Comparison of ENCODE assay signal across 21 cellular contexts in the genomic region with DNA sequence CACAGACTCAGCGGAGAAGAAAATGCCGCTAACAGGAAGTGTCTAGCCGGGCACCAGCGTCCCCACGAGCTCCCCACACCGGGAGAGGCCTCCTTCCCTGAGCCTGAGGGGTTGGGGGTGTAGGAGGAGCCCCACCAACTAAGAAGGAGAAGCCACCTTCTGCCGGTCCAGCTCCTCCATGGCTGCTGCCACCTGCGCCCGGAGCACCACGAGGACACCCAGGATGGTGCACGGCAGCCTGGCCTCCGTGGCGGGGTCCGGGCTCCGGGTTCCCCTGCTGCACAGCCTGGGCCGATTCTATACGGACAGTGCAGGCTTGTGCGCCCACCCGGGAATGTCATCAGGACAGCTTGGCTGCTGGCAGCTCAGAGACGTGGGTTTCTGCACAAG. TPM values are rescaled to one million over a fixed set of nuclear protein-coding genes. Genes with fewer than 3 reads are reported as not detected.
DNase-seq lines count a peak whose midpoint lies in the region; ATAC-seq and TF ChIP-seq lines count a peak whose summit lies in the region.
"Had no signal": no experiment of that assay in that cellular context is flagged by ENCODE, and none has a peak within 500 bp of the region (broad histone marks: within the 10 kb centered on the region; RNA-seq: fewer than 3 reads in every experiment).

No MANE protein-coding gene starts in this region.

- ATAC-seq in memory B cell (ENCODE audit: low read depth) (peak; percentile 5), gastrocnemius medialis (peak; percentile 8 to 32), upper lobe of right lung (no peak), GM21723 (IDR thresholded peaks at IDR 0.05; ENCODE audit: unreplicated experiment) (no peak)

- TF ChIP-seq CTCF in gastrocnemius medialis (IDR thresholded peaks at IDR 0.05 in 4 of 5, conservative IDR thresholded peaks at IDR 0.05 in 1 of 5): no peak
- no peak for TF ChIP-seq CTCF in upper lobe of right lung (IDR thresholded peaks at IDR 0.05)
- TF ChIP-seq CTCF in coronary artery (IDR thresholded peaks at IDR 0.05): no peak

- intact Hi-C loops in gastrocnemius medialis (cut with DNase I; ENCODE audit: low total_unique reads): no loop called here
- intact Hi-C loops in upper lobe of right lung (cut with DNase I): no loop called here

- peak; percentile 30 for DNase-seq in activated CD4-positive, CD25-positive, alpha-beta regulatory T cell treated with anti-CD3 and anti-CD28 coated beads, Interleukin-2, amount 50 U/mL, for 72 hours
- no peak for DNase-seq in activated CD4-positive, CD25-positive, alpha-beta regulatory T cell (lab: John Stamatoyannopoulos, UW)
- DNase-seq in memory B cell (ENCODE audit: low spot score in 2 of 2): no peak
- no peak for DNase-seq in gastrocnemius medialis
- DNase-seq in upper lobe of right lung: peak; percentile 62
- DNase-seq in activated gamma-delta T cell (lab: John Stamatoyannopoulos, UW): no peak
- no peak for DNase-seq in coronary artery (ENCODE audit: low spot score)
- DNase-seq: GDM1, HFFc6, KG1, NCI-H1930, NCI-H524 treated with DMSO at 0.1 percent for 48 hours, SIG-M5 had no signal

- H3K27ac ChIP-seq in gastrocnemius medialis (peak overlapping the region; percentile 36 to 72 (median 66)), upper lobe of right lung (no peak overlapping the region), coronary artery (no peak overlapping the region)
- H3K27ac ChIP-seq: 22Rv1 had no signal

- peak overlapping the region; percentile 14 to 31 (median 24) for H3K4me3 ChIP-seq in gastrocnemius medialis
- no peak overlapping the region for H3K4me3 ChIP-seq in upper lobe of right lung
- H3K4me3 ChIP-seq in coronary artery: no peak overlapping the region
- H3K4me3 ChIP-seq: GM23338 had no signal

- no peaks in the 10 kb centered on the region for H3K27me3 Mint-ChIP-seq in memory B cell

- H3K9me3 ChIP-seq in gastrocnemius medialis (no peaks in the 10 kb centered on the region), upper lobe of right lung (no peaks in the 10 kb centered on the region)
- H3K9me3 ChIP-seq: Caco-2 had no signal

- peak overlapping the region; percentile 27 for H3K4me3 Mint-ChIP-seq in memory B cell
- H3K4me3 Mint-ChIP-seq: CD4-positive, alpha-beta T cell; GM23338; HFFc6 had no signal

- in situ Hi-C loops in gastrocnemius medialis (cut with MboI; ENCODE audit: low sequenced_read_pairs in 4 of 4): no loop called here

- TF ChIP-seq POLR2A in gastrocnemius medialis (IDR thresholded peaks at IDR 0.05): no peak

- H3K36me3 Mint-ChIP-seq in memory B cell: no peaks in the 10 kb centered on the region

- H3K9me3 Mint-ChIP-seq in memory B cell: no peaks in the 10 kb centered on the region
- H3K9me3 Mint-ChIP-seq: CD4-positive, alpha-beta T cell had no signal

- no peak overlapping the region for H3K27ac Mint-ChIP-seq in memory B cell
- H3K27ac Mint-ChIP-seq: CD4-positive, alpha-beta T cell; GM23338; HFFc6 had no signal

- H3K4me1 ChIP-seq in gastrocnemius medialis (peaks cover 10 to 14% of the 10 kb centered on the region in 2 donors), upper lobe of right lung (no peaks in the 10 kb centered on the region)
- H3K4me1 ChIP-seq: Caco-2 had no signal

- H3K27me3 ChIP-seq in gastrocnemius medialis (no peaks in the 10 kb centered on the region), upper lobe of right lung (no peaks in the 10 kb centered on the region)

- peaks cover 12% of the 10 kb centered on the region for H3K4me1 Mint-ChIP-seq in memory B cell

- H3K36me3 ChIP-seq in gastrocnemius medialis (no peaks in the 10 kb centered on the region), upper lobe of right lung (no peaks in the 10 kb centered on the region)

RNA-seq across cellular contexts. Expression of gene LCN8, which starts 0.3 kb away (rescaled TPM):
- not detected for total RNA-seq in gastrocnemius medialis
- total RNA-seq in upper lobe of right lung: not detected
- total RNA-seq: Caco-2; CD4-positive, alpha-beta T cell; Daoy; GM23338; HepG2; HFFc6; PC-3 had no signal

RNA-seq across cellular contexts. Expression of gene LCN15, which starts 6.6 kb away (rescaled TPM):
- not detected for total RNA-seq in gastrocnemius medialis
- total RNA-seq in upper lobe of right lung: not detected
- total RNA-seq: Caco-2; CD4-positive, alpha-beta T cell; Daoy; HFFc6; PC-3 had no signal

RNA-seq across cellular contexts. Expression of gene LCN6, which starts 9.4 kb away (rescaled TPM):
- 10 to 100 TPM in 1 of 4 donors, 1 to 10 TPM in 3; 2.1 to 11.7 (median 3.7) TPM for total RNA-seq in gastrocnemius medialis
- total RNA-seq in upper lobe of right lung: 21.5 TPM
- total RNA-seq: Caco-2; CD4-positive, alpha-beta T cell; Daoy; GM23338; HepG2; HFFc6; PC-3 had no signal

RNA-seq across cellular contexts. Expression of gene LCN10, which starts 15.0 kb away (rescaled TPM):
- total RNA-seq in gastrocnemius medialis: 1 to 10 TPM in 3 of 4 donors, under 1 TPM in 1; 0.61 to 4.7 (median 1.6) TPM
- total RNA-seq in upper lobe of right lung: 11.2 TPM
- total RNA-seq: Caco-2; CD4-positive, alpha-beta T cell; Daoy; HFFc6; PC-3 had no signal

RNA-seq across cellular contexts. Expression of gene TMEM141, which starts 33.4 kb away (rescaled TPM):
- total RNA-seq in gastrocnemius medialis (10 to 100 TPM; 46.9 to 70.2 (median 51.1) TPM), upper lobe of right lung (64.4 TPM)

Comparison
In these comparisons a context has a peak if more than half of its experiments do, and no peak if none do; other contexts are left out.
1. DNase-seq: peak in activated CD4-positive, CD25-positive, alpha-beta regulatory T cell treated with anti-CD3 and anti-CD28 coated beads, Interleukin-2, amount 50 U/mL, for 72 hours (single experiment) and upper lobe of right lung (single experiment); none in activated CD4-positive, CD25-positive, alpha-beta regulatory T cell (0 of 4), memory B cell (0 of 2), gastrocnemius medialis (0 of 2), activated gamma-delta T cell (single experiment) and coronary artery (single experiment).
2. ATAC-seq: peak in memory B cell (single experiment) and gastrocnemius medialis (2 of 2); none in upper lobe of right lung (single experiment) and GM21723 (single experiment).
3. H3K27ac ChIP-seq: peak in gastrocnemius medialis (4 of 4); none in upper lobe of right lung (single experiment) and coronary artery (0 of 2).
4. H3K4me3 ChIP-seq: peak in gastrocnemius medialis (4 of 4); none in upper lobe of right lung (single experiment) and coronary artery (single experiment).